In genomic region chr11:6387811-6388599, GRCh38 we compare ENCODE assay signal across 1 cellular context.
TF ChIP-seq lines count a peak whose summit lies in the region.

No MANE protein-coding gene starts in this region.

TF ChIP-seq in K562, 482 proteins besides CTCF, POLR2A, EP300 and RAD21:
- TF ChIP-seq ZNF766 (CRISPR knock-in tag; conservative IDR thresholded peaks at IDR 0.05) (peak; percentile 71; the same call in 1 of the 2 replicates), CTBP1 (IDR thresholded peaks at IDR 0.05; ENCODE audit: borderline replicate concordance) (no peak), TBL1XR1 (IDR thresholded peaks at IDR 0.05; ENCODE audit: low read length in 2 of 2) (no peak), EHMT2 (IDR thresholded peaks at IDR 0.05) (0 out of 2 replicates have a peak, but pooled peaks have one; percentile 14), KDM4B (IDR thresholded peaks at IDR 0.05; ENCODE audit: borderline replicate concordance in 2 of 2, low read depth in 1 of 2) (no peak), CEBPG (CRISPR knock-in tag; IDR thresholded peaks at IDR 0.05) (no peak), CEBPG (tag; conservative IDR thresholded peaks at IDR 0.05 in 1 of 2, IDR thresholded peaks at IDR 0.05 in 1 of 2) (0 out of 4 replicates have a peak, but pooled peaks of 1 of the 2 experiments have one; percentile 12), PATZ1 (CRISPR knock-in tag; IDR thresholded peaks at IDR 0.05; ENCODE audit: borderline replicate concordance) (no peak), ZNF121 (CRISPR knock-in tag; conservative IDR thresholded peaks at IDR 0.05) (no peak), CEBPB (tag; IDR thresholded peaks at IDR 0.05) (peak; percentile 63), TRIM24 (IDR thresholded peaks at IDR 0.05) (peak in 1 of 2 experiments; percentile 24; a peak in 1 of 4 replicates)
TF ChIP-seq in K562: peak in this region for 5.
